Comparison of ENCODE assay signal across 8 cellular contexts in genomic region chr14:101665478-101666078, GRCh38.
DNase-seq lines count a peak whose midpoint lies in the region; ATAC-seq and TF ChIP-seq lines count a peak whose summit lies in the region.

No MANE protein-coding gene starts in this region.

- CTCF ChIA-PET in AG04449 (lab: Yijun Ruan, JAX): interaction anchor here (0.9 to 2.9 kb wide), 3 partner anchors 434 to 1283 kb away, joined by 3 to 15 read pairs (median 3); no protein-coding TSS in a partner anchor

- DNase-seq in AG04449 (ENCODE audit: low read depth, low spot score): no peak
- peak; percentile 64 for DNase-seq in GM12865 (ENCODE audit: low read depth)
- peak; percentile 45 for DNase-seq in NCI-H2171 (lab: John Stamatoyannopoulos, UW)
- DNase-seq in activated CD4-positive, alpha-beta T cell treated with anti-CD3 and anti-CD28 coated beads for 48 hours: peak; percentile 69
- DNase-seq in fibroblast of villous mesenchyme (ENCODE audit: low read depth): peak; percentile 46
- DNase-seq in stimulated activated CD4-positive, alpha-beta T cell treated with anti-CD3 and anti-CD28 coated beads, Interleukin-12 subunit alpha, Interleukin-12 subunit beta, amount 100 ng/mL, for 4 hours: peak; percentile 32
- no peak for DNase-seq in cerebellar nuclear complex (lab: John Stamatoyannopoulos, UW)

- TF ChIP-seq CTCF in AG04449 (IDR thresholded peaks at IDR 0.05; ENCODE audit: insufficient read depth, low read length, missing control alignments) (peak; percentile 37), GM12865 (IDR thresholded peaks at IDR 0.05; ENCODE audit: insufficient read depth, low read depth, low read length, missing control alignments) (peak; percentile 47), fibroblast of villous mesenchyme (IDR thresholded peaks at IDR 0.05; ENCODE audit: insufficient read depth, low read depth, low read length) (peak; percentile 50)

- ATAC-seq in GM18909 (IDR thresholded peaks at IDR 0.05; ENCODE audit: poor library complexity, unreplicated experiment): no peak

- POLR2A ChIA-PET in AG04449 (lab: Yijun Ruan, JAX): no interaction called here

- H3K4me3 ChIP-seq in AG04449 (ENCODE audit: low read depth, low read length) (no peak overlapping the region), GM12865 (ENCODE audit: low read depth, low read length) (no peak overlapping the region), fibroblast of villous mesenchyme (ENCODE audit: low read depth, low read length) (no peak overlapping the region)

Comparison
In these comparisons a context has a peak if more than half of its experiments do, and no peak if none do; other contexts are left out.
1. DNase-seq: peak in GM12865 (single experiment), NCI-H2171 (single experiment), activated CD4-positive, alpha-beta T cell treated with anti-CD3 and anti-CD28 coated beads for 48 hours (single experiment), fibroblast of villous mesenchyme (single experiment) and stimulated activated CD4-positive, alpha-beta T cell treated with anti-CD3 and anti-CD28 coated beads, Interleukin-12 subunit alpha, Interleukin-12 subunit beta, amount 100 ng/mL, for 4 hours (single experiment); none in AG04449 (single experiment) and cerebellar nuclear complex (0 of 2).
2. Peak in every context shown above with its lines, with median percentiles within 50 percentile points of each other: CTCF ChIP-seq.